27 cellular contexts compared by ENCODE assay signal in the genomic region with DNA sequence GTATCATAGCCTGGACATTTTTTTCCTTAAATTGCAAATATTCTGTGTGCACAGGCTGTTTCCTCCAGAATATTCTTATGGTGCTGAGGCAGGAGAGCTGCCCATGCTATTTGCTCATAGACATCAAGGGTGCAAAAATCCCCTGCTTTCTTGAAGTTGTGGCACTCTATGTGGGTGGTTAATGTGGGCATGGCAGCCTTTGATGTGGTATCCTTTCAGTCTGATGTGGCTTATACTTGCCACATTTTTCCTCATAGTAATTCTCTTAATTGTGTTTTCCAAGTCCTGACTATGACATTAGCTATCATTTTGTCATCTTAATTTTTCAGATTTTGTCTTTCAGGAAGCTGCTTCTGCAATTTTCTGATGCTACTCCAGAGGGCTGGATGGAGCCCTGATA.
DNase-seq lines count a peak whose midpoint lies in the region; ATAC-seq, FAIRE-seq and TF ChIP-seq lines count a peak whose summit lies in the region.
"Had no signal": no experiment of that assay in that cellular context is flagged by ENCODE, and none has a peak within 500 bp of the region (broad histone marks: within the 10 kb centered on the region; RNA-seq: fewer than 3 reads in every experiment).

No MANE protein-coding gene starts in this region.

- TF ChIP-seq CTCF in activated CD8-positive, alpha-beta T cell treated with anti-CD3 and anti-CD28 coated beads for 36 hours (IDR thresholded peaks at IDR 0.05), result no peak
- TF ChIP-seq CTCF in DND-41 (IDR thresholded peaks at IDR 0.05; ENCODE audit: borderline replicate concordance, extremely low read depth, low read length, poor library complexity, severe bottlenecking) (no peak), esophagus squamous epithelium (IDR thresholded peaks at IDR 0.05) (no peak), pancreas (IDR thresholded peaks at IDR 0.05) (no peak)

- peak; percentile 10 for DNase-seq in activated CD8-positive, alpha-beta T cell treated with anti-CD3 and anti-CD28 coated beads for 36 hours
- DNase-seq in activated CD8-positive, alpha-beta T cell treated with anti-CD3 and anti-CD28 coated beads, Interleukin-2, amount 10 ng/mL, durations not matched to agents 7 days and 5 days, result no peak
- DNase-seq in DND-41, result peak; percentile 57
- DNase-seq in Jurkat, Clone E6-1 (ENCODE audit: low read depth, low spot score), result peak; percentile 72
- DNase-seq in SW480 (ENCODE audit: low spot score), result peak; percentile 57
- no peak for DNase-seq in esophagus squamous epithelium (lab: John Stamatoyannopoulos, UW)
- DNase-seq in pancreas, result no peak
- DNase-seq: 8988T; ACHN; BE2C; C1 segment of cervical spinal cord; CD4-positive, alpha-beta memory T cell; CD4-positive, CD25-positive, alpha-beta regulatory T cell; CD8-positive, alpha-beta memory T cell; COR-L47; DMS 273 treated with DMSO at 0.1 percent for 48 hours; DMS153; DMS53; DMS79; GF-D8 had no signal

- no peaks in the 10 kb centered on the region for H3K27me3 Mint-ChIP-seq in activated CD8-positive, alpha-beta T cell treated with anti-CD3 and anti-CD28 coated beads for 36 hours
- H3K27me3 Mint-ChIP-seq in activated CD8-positive, alpha-beta T cell treated with anti-CD3 and anti-CD28 coated beads, Interleukin-2, amount 10 ng/mL, durations not matched to agents 7 days and 5 days (ENCODE audit: low read depth), result no peaks in the 10 kb centered on the region
- H3K27me3 Mint-ChIP-seq: CD4-positive, CD25-positive, alpha-beta regulatory T cell had no signal

- no peaks in the 10 kb centered on the region for H3K79me2 ChIP-seq in DND-41 (ENCODE audit: insufficient read depth, low read length)

- peaks cover 7% of the 10 kb centered on the region for H3K9me3 Mint-ChIP-seq in activated CD8-positive, alpha-beta T cell treated with anti-CD3 and anti-CD28 coated beads for 36 hours
- no peaks in the 10 kb centered on the region for H3K9me3 Mint-ChIP-seq in activated CD8-positive, alpha-beta T cell treated with anti-CD3 and anti-CD28 coated beads, Interleukin-2, amount 10 ng/mL, durations not matched to agents 7 days and 5 days (ENCODE audit: insufficient read depth)

- POLR2A ChIA-PET in activated CD8-positive, alpha-beta T cell treated with anti-CD3 and anti-CD28 coated beads for 36 hours (lab: Charles Lee), result interaction anchor here (0.6 kb wide), 1 partner anchor 9 kb away, joined by 5 read pairs; no protein-coding TSS in a partner anchor
- POLR2A ChIA-PET in activated CD8-positive, alpha-beta T cell treated with anti-CD3 and anti-CD28 coated beads, Interleukin-2, amount 10 ng/mL, durations not matched to agents 7 days and 5 days (lab: Charles Lee), result no interaction called here

- CTCF ChIA-PET in activated CD8-positive, alpha-beta T cell treated with anti-CD3 and anti-CD28 coated beads for 36 hours (lab: Charles Lee), result no interaction called here
- CTCF ChIA-PET in activated CD8-positive, alpha-beta T cell treated with anti-CD3 and anti-CD28 coated beads, Interleukin-2, amount 10 ng/mL, durations not matched to agents 7 days and 5 days (lab: Charles Lee), result no interaction called here

- H3K27ac ChIP-seq in DND-41 (ENCODE audit: low read length) (no peak overlapping the region), esophagus squamous epithelium (no peak overlapping the region), pancreas (no peak overlapping the region)
- H3K27ac ChIP-seq: BLaER1 had no signal

- H3K4me1 Mint-ChIP-seq in activated CD8-positive, alpha-beta T cell treated with anti-CD3 and anti-CD28 coated beads for 36 hours (ENCODE audit: low read depth), result no peaks in the 10 kb centered on the region
- H3K4me1 Mint-ChIP-seq in activated CD8-positive, alpha-beta T cell treated with anti-CD3 and anti-CD28 coated beads, Interleukin-2, amount 10 ng/mL, durations not matched to agents 7 days and 5 days (ENCODE audit: low read depth), result no peaks in the 10 kb centered on the region
- H3K4me1 Mint-ChIP-seq: CD14-positive monocyte; CD4-positive, alpha-beta memory T cell; CD4-positive, CD25-positive, alpha-beta regulatory T cell; CD8-positive, alpha-beta memory T cell had no signal

- H2AFZ ChIP-seq in DND-41 (ENCODE audit: low read depth, low read length), result no peak overlapping the region

- no peaks in the 10 kb centered on the region for H3K36me3 ChIP-seq in DND-41 (ENCODE audit: insufficient read depth, low read length)
- H3K36me3 ChIP-seq in esophagus squamous epithelium, result no peaks in the 10 kb centered on the region
- H3K36me3 ChIP-seq in pancreas, result no peaks in the 10 kb centered on the region
- H3K36me3 ChIP-seq: BE2C, BLaER1 had no signal

- no peak for TF ChIP-seq POLR2A in esophagus squamous epithelium (IDR thresholded peaks at IDR 0.05)

- H3K4me3 Mint-ChIP-seq in activated CD8-positive, alpha-beta T cell treated with anti-CD3 and anti-CD28 coated beads for 36 hours, result no peak overlapping the region
- no peak overlapping the region for H3K4me3 Mint-ChIP-seq in activated CD8-positive, alpha-beta T cell treated with anti-CD3 and anti-CD28 coated beads, Interleukin-2, amount 10 ng/mL, durations not matched to agents 7 days and 5 days
- H3K4me3 Mint-ChIP-seq: CD14-positive monocyte; CD4-positive, alpha-beta memory T cell; CD4-positive, CD25-positive, alpha-beta regulatory T cell; CD8-positive, alpha-beta memory T cell had no signal

- no peak overlapping the region for H3K9ac ChIP-seq in DND-41 (ENCODE audit: low read depth, low read length)
- H3K9ac ChIP-seq: BLaER1 had no signal

- H3K36me3 Mint-ChIP-seq in activated CD8-positive, alpha-beta T cell treated with anti-CD3 and anti-CD28 coated beads for 36 hours (ENCODE audit: low read depth), result no peaks in the 10 kb centered on the region
- H3K36me3 Mint-ChIP-seq in activated CD8-positive, alpha-beta T cell treated with anti-CD3 and anti-CD28 coated beads, Interleukin-2, amount 10 ng/mL, durations not matched to agents 7 days and 5 days (ENCODE audit: low read depth), result no peaks in the 10 kb centered on the region
- H3K36me3 Mint-ChIP-seq: CD14-positive monocyte; CD4-positive, CD25-positive, alpha-beta regulatory T cell; CD8-positive, alpha-beta memory T cell had no signal

- ATAC-seq in activated CD8-positive, alpha-beta T cell treated with anti-CD3 and anti-CD28 coated beads for 36 hours, result no peak
- ATAC-seq in activated CD8-positive, alpha-beta T cell treated with anti-CD3 and anti-CD28 coated beads, Interleukin-2, amount 10 ng/mL, durations not matched to agents 7 days and 5 days, result no peak
- ATAC-seq in DND-41 (ENCODE audit: insufficient read depth, low read depth) (peak; percentile 95), pancreas (no peak), GM21367 (IDR thresholded peaks at IDR 0.05; ENCODE audit: unreplicated experiment) (no peak)

- H3K4me2 ChIP-seq in DND-41 (ENCODE audit: insufficient read depth, low read length), result no peak overlapping the region
- H3K4me2 ChIP-seq: BLaER1 had no signal

- no peak overlapping the region for H3K27ac Mint-ChIP-seq in activated CD8-positive, alpha-beta T cell treated with anti-CD3 and anti-CD28 coated beads for 36 hours
- no peak overlapping the region for H3K27ac Mint-ChIP-seq in activated CD8-positive, alpha-beta T cell treated with anti-CD3 and anti-CD28 coated beads, Interleukin-2, amount 10 ng/mL, durations not matched to agents 7 days and 5 days
- H3K27ac Mint-ChIP-seq: CD14-positive monocyte; CD4-positive, alpha-beta memory T cell; CD4-positive, CD25-positive, alpha-beta regulatory T cell; CD8-positive, alpha-beta memory T cell had no signal

- no peaks in the 10 kb centered on the region for H3K9me3 ChIP-seq in DND-41 (ENCODE audit: insufficient read depth, low read length, severe bottlenecking)
- no peaks in the 10 kb centered on the region for H3K9me3 ChIP-seq in esophagus squamous epithelium
- no peaks in the 10 kb centered on the region for H3K9me3 ChIP-seq in pancreas
- H3K9me3 ChIP-seq: BE2C, BLaER1 had no signal

- intact Hi-C loops in activated CD8-positive, alpha-beta T cell treated with anti-CD3 and anti-CD28 coated beads for 36 hours (cut with micrococcal nuclease), result no loop called here
- intact Hi-C loops in esophagus squamous epithelium (cut with DNase I), result no loop called here
- intact Hi-C loops in pancreas (cut with DNase I), result no loop called here

- no peak for FAIRE-seq in pancreas (lab: Jason Lieb, UNC)
- FAIRE-seq: A204.1, G401.6, GM12891, GM19239 had no signal

- H3K4me3 ChIP-seq in DND-41 (ENCODE audit: low read depth in 1 of 2, low read length in 2 of 2) (no peak overlapping the region), esophagus squamous epithelium (no peak overlapping the region), pancreas (no peak overlapping the region)
- no peak overlapping the region for H3K4me3 ChIP-seq in Jurkat, Clone E6-1 (ENCODE audit: low read length)
- H3K4me3 ChIP-seq: BLaER1 had no signal

- H3K4me1 ChIP-seq in DND-41 (ENCODE audit: insufficient read depth, low read length) (no peaks in the 10 kb centered on the region), esophagus squamous epithelium (no peaks in the 10 kb centered on the region), pancreas (no peaks in the 10 kb centered on the region)
- H3K4me1 ChIP-seq: BE2C, BLaER1 had no signal

- H4K20me1 ChIP-seq in DND-41 (ENCODE audit: insufficient read depth, low read length), result no peaks in the 10 kb centered on the region; the same call in 1 of the 2 replicates
- H4K20me1 ChIP-seq: BLaER1 had no signal

- H3K27me3 ChIP-seq in DND-41 (ENCODE audit: insufficient read depth, low read length, poor library complexity), result no peaks in the 10 kb centered on the region
- H3K27me3 ChIP-seq in esophagus squamous epithelium, result no peaks in the 10 kb centered on the region
- no peaks in the 10 kb centered on the region for H3K27me3 ChIP-seq in pancreas
- H3K27me3 ChIP-seq: BE2C, BLaER1 had no signal

Comparison
In these comparisons a context has a peak if more than half of its experiments do, and no peak if none do; other contexts are left out.
1. DNase-seq: peak in activated CD8-positive, alpha-beta T cell treated with anti-CD3 and anti-CD28 coated beads for 36 hours (single experiment), DND-41 (single experiment), Jurkat, Clone E6-1 (single experiment) and SW480 (single experiment); none in activated CD8-positive, alpha-beta T cell treated with anti-CD3 and anti-CD28 coated beads, Interleukin-2, amount 10 ng/mL, durations not matched to agents 7 days and 5 days (single experiment), esophagus squamous epithelium (single experiment) and pancreas (0 of 6).